Comparison of ENCODE assay signal across 12 cellular contexts in the genomic region with DNA sequence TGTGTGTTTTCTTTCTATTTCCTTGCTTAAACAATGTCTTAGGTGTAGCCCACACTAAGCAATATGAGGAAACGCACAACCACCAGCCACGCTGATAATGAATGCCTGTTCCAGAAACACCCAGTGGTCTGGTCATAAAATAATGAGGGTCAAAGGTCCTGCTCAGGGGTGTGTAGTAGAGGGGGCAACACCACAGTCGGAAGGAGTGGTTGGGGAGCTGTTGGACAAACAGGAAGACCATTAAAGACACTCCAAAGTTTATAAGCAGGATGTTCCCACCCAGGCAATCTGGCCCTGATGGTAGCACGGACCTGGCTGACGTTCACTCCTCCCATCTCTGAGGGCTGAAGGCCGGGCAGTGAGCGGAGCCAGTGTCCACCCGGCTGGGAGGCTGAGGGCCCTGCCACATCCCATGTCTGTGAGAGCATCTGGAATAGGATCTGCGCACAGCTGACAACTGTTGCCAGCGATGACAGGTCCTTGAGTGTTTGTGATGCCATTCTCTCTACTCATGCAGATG. TPM values are rescaled to one million over a fixed set of nuclear protein-coding genes. Genes with fewer than 3 reads are reported as not detected.
DNase-seq lines count a peak whose midpoint lies in the region; ATAC-seq and TF ChIP-seq lines count a peak whose summit lies in the region.
"Had no signal": no experiment of that assay in that cellular context is flagged by ENCODE, and none has a peak within 500 bp of the region (broad histone marks: within the 10 kb centered on the region; RNA-seq: fewer than 3 reads in every experiment).

No MANE protein-coding gene starts in this region.

- H3K36me3 Mint-ChIP-seq in glutamatergic neuron (ENCODE audit: unreplicated experiment) = no peaks in the 10 kb centered on the region
- H3K36me3 Mint-ChIP-seq: stimulated activated naive B cell treated with anti-CD40 and anti-IgM and Interleukin-4, amounts not matched to agents 10 μg/mL and 1 μg/mL and 100 μg/mL, for 72 hours had no signal

- H3K27me3 ChIP-seq in lower lobe of right lung (ENCODE audit: low read depth) (no peaks in the 10 kb centered on the region), tibial artery (no peaks in the 10 kb centered on the region)

- H3K9me3 Mint-ChIP-seq in glutamatergic neuron (ENCODE audit: unreplicated experiment) = peaks cover 2% of the 10 kb centered on the region
- H3K9me3 Mint-ChIP-seq: stimulated activated naive B cell treated with anti-CD40 and anti-IgM and Interleukin-4, amounts not matched to agents 10 μg/mL and 1 μg/mL and 100 μg/mL, for 72 hours; T-helper 2 cell treated with Interferon-gamma antibody and Interleukin-4, amounts not matched to agents 5 μg/mL and 100 μg/mL, for 36 hours had no signal

- H3K4me1 ChIP-seq in lower lobe of right lung (peaks cover 31% of the 10 kb centered on the region), tibial artery (peaks cover 0 to 22% (median 16%) of the 10 kb centered on the region in 4 donors)

- H3K4me1 Mint-ChIP-seq in glutamatergic neuron (ENCODE audit: low read depth, unreplicated experiment) = peaks cover 3% of the 10 kb centered on the region

- H3K27ac Mint-ChIP-seq in glutamatergic neuron (ENCODE audit: unreplicated experiment) = no peak overlapping the region
- H3K27ac Mint-ChIP-seq: stimulated activated naive B cell treated with anti-CD40 and anti-IgM and Interleukin-4, amounts not matched to agents 10 μg/mL and 1 μg/mL and 100 μg/mL, for 72 hours; T-helper 2 cell treated with Interferon-gamma antibody and Interleukin-4, amounts not matched to agents 5 μg/mL and 100 μg/mL, for 36 hours had no signal

- no peaks in the 10 kb centered on the region for H3K9me3 ChIP-seq in lower lobe of right lung
- H3K9me3 ChIP-seq in tibial artery = no peaks in the 10 kb centered on the region

- H3K27ac ChIP-seq in lower lobe of right lung (peak overlapping the region; percentile 57), tibial artery (peak overlapping the region; percentile 52 to 70)

- peaks cover 2% of the 10 kb centered on the region for H3K27me3 Mint-ChIP-seq in glutamatergic neuron (ENCODE audit: unreplicated experiment)

- TF ChIP-seq CTCF in lower lobe of right lung (IDR thresholded peaks at IDR 0.05) (no peak), tibial artery (IDR thresholded peaks at IDR 0.05) (no peak), glutamatergic neuron (IDR thresholded peaks at IDR 0.05; ENCODE audit: partially characterized antibody, unreplicated experiment) (no peak)

- DNase-seq in M059J (ENCODE audit: low read depth) = peak; percentile 29
- DNase-seq in lower lobe of right lung = no peak
- DNase-seq in tibial artery = no peak
- DNase-seq in activated gamma-delta T cell (lab: John Stamatoyannopoulos, UW) = no peak
- DNase-seq in NCI-H226 = no peak
- no peak for DNase-seq in glutamatergic neuron
- DNase-seq: activated T-cell treated with anti-CD3 and anti-CD28 coated beads for 4 hours; DND-41; stimulated activated naive B cell treated with anti-CD40 and anti-IgM and Interleukin-4, amounts not matched to agents 10 μg/mL and 1 μg/mL and 100 μg/mL, for 72 hours had no signal

- ATAC-seq in esophagus mucosa (peak; percentile 35), lower lobe of right lung (peak; percentile 39 to 59), GM21360 (IDR thresholded peaks at IDR 0.05; ENCODE audit: unreplicated experiment) (no peak)
- ATAC-seq: stimulated activated naive B cell treated with anti-CD40 and anti-IgM and Interleukin-4, amounts not matched to agents 10 μg/mL and 1 μg/mL and 100 μg/mL, for 72 hours had no signal

- intact Hi-C loops in lower lobe of right lung (cut with DNase I) = no loop called here
- intact Hi-C loops in tibial artery (cut with DNase I; ENCODE audit: low total_unique reads) = no loop called here

- no peak overlapping the region for H3K4me3 Mint-ChIP-seq in glutamatergic neuron (ENCODE audit: unreplicated experiment)
- H3K4me3 Mint-ChIP-seq: stimulated activated naive B cell treated with anti-CD40 and anti-IgM and Interleukin-4, amounts not matched to agents 10 μg/mL and 1 μg/mL and 100 μg/mL, for 72 hours; T-helper 2 cell treated with Interferon-gamma antibody and Interleukin-4, amounts not matched to agents 5 μg/mL and 100 μg/mL, for 36 hours had no signal

- no peak overlapping the region for H3K4me3 ChIP-seq in lower lobe of right lung
- no peak overlapping the region for H3K4me3 ChIP-seq in tibial artery

- H3K36me3 ChIP-seq in lower lobe of right lung (no peaks in the 10 kb centered on the region), tibial artery (no peaks in the 10 kb centered on the region)

RNA-seq across cellular contexts. Expression of a gene that starts 7.7 kb away (rescaled TPM):
- 0.02 and 2.7 TPM in 2 replicates for total RNA-seq in M059J (2014; rRNA removed; shearing (Covaris generic))
- total RNA-seq in esophagus mucosa (0.36 TPM), lower lobe of right lung (0.59 TPM), glutamatergic neuron (ENCODE audit: unreplicated experiment) (0.17 TPM)

RNA-seq across cellular contexts. Expression of a gene that starts 38.9 kb away (rescaled TPM):
- total RNA-seq in M059J (2014; rRNA removed; shearing (Covaris generic)) = 7.5 and 19.4 TPM in 2 replicates
- total RNA-seq in esophagus mucosa (20.0 TPM), lower lobe of right lung (39.2 TPM), glutamatergic neuron (ENCODE audit: unreplicated experiment) (40.6 TPM)
